In genomic region chr7:148964510-148965267, GRCh38 we compare ENCODE assay signal across 1 cellular context.
TF ChIP-seq lines count a peak whose summit lies in the region.

No MANE protein-coding gene starts in this region.

TF ChIP-seq in HepG2, 621 proteins besides CTCF, POLR2A, EP300 and RAD21 (continued from another document):
- no peak for TF ChIP-seq HIC2 (CRISPR knock-in tag; IDR thresholded peaks at IDR 0.05; ENCODE audit: low read depth)
- no peak for TF ChIP-seq SETDB1 (CRISPR knock-in tag; IDR thresholded peaks at IDR 0.05; ENCODE audit: borderline replicate concordance)
- no peak for TF ChIP-seq ATM (IDR thresholded peaks at IDR 0.05; ENCODE audit: borderline replicate concordance)
- no peak for TF ChIP-seq ZFP36L2 (CRISPR knock-in tag; IDR thresholded peaks at IDR 0.05)
- no peak for TF ChIP-seq ZNF597 (CRISPR knock-in tag; IDR thresholded peaks at IDR 0.05)
- TF ChIP-seq CBX5 (CRISPR knock-in tag; IDR thresholded peaks at IDR 0.05; ENCODE audit: borderline replicate concordance), result no peak
- no peak for TF ChIP-seq ZNF484 (CRISPR knock-in tag; IDR thresholded peaks at IDR 0.05; ENCODE audit: borderline replicate concordance, low read depth)
- no peak for TF ChIP-seq HIVEP1 (CRISPR knock-in tag; IDR thresholded peaks at IDR 0.05)
- TF ChIP-seq ZNF367 (CRISPR knock-in tag; IDR thresholded peaks at IDR 0.05; ENCODE audit: borderline replicate concordance), result no peak
- 0 out of 2 replicates have a peak, but pooled peaks have one; percentile 20 for TF ChIP-seq PITX1 (CRISPR knock-in tag; IDR thresholded peaks at IDR 0.05)
- no peak for TF ChIP-seq NR2C2 (CRISPR knock-in tag; IDR thresholded peaks at IDR 0.05; ENCODE audit: borderline replicate concordance)
- TF ChIP-seq ZBTB37 (CRISPR knock-in tag; IDR thresholded peaks at IDR 0.05), result no peak
- no peak for TF ChIP-seq KDM5B (CRISPR knock-in tag; IDR thresholded peaks at IDR 0.05; ENCODE audit: borderline replicate concordance)
- TF ChIP-seq ZSCAN30 (CRISPR knock-in tag; IDR thresholded peaks at IDR 0.05), result no peak
- no peak for TF ChIP-seq ZSCAN22 (CRISPR knock-in tag; IDR thresholded peaks at IDR 0.05)
- peak in 1 of 2 experiments; percentile 38; a peak in 1 of 4 replicates for TF ChIP-seq HMGXB4 (CRISPR knock-in tag; IDR thresholded peaks at IDR 0.05; ENCODE audit: borderline replicate concordance in 1 of 2, low read depth in 1 of 2)
- no peak for TF ChIP-seq ZNF576 (CRISPR knock-in tag; IDR thresholded peaks at IDR 0.05)
- no peak for TF ChIP-seq SYNCRIP (IDR thresholded peaks at IDR 0.05; ENCODE audit: insufficient read depth, low read depth, low read length)
- 0 out of 2 replicates have a peak, but pooled peaks have one; percentile 35 for TF ChIP-seq PHF21A (CRISPR knock-in tag; IDR thresholded peaks at IDR 0.05)
- no peak for TF ChIP-seq NFATC3 (CRISPR knock-in tag; IDR thresholded peaks at IDR 0.05)
- no peak for TF ChIP-seq ZNF235 (CRISPR knock-in tag; IDR thresholded peaks at IDR 0.05; ENCODE audit: borderline replicate concordance)
- TF ChIP-seq SMAD9 (CRISPR knock-in tag; IDR thresholded peaks at IDR 0.05), result no peak
- no peak for TF ChIP-seq UBTF (CRISPR knock-in tag; IDR thresholded peaks at IDR 0.05)
- no peak for TF ChIP-seq ZNF33A (CRISPR knock-in tag; IDR thresholded peaks at IDR 0.05; ENCODE audit: borderline replicate concordance)
- no peak for TF ChIP-seq BORCS8-MEF2B (CRISPR knock-in tag; IDR thresholded peaks at IDR 0.05)
- no peak for TF ChIP-seq ZNF557 (CRISPR knock-in tag; IDR thresholded peaks at IDR 0.05)
- TF ChIP-seq ZNF34 (CRISPR knock-in tag; IDR thresholded peaks at IDR 0.05; ENCODE audit: borderline replicate concordance), result no peak
- TF ChIP-seq HMGXB3 (CRISPR knock-in tag; IDR thresholded peaks at IDR 0.05; ENCODE audit: borderline replicate concordance), result no peak
- TF ChIP-seq JDP2 (CRISPR knock-in tag; IDR thresholded peaks at IDR 0.05; ENCODE audit: borderline replicate concordance), result no peak
- TF ChIP-seq FOSL2 (CRISPR knock-in tag; IDR thresholded peaks at IDR 0.05), result no peak
- TF ChIP-seq ADNP (CRISPR knock-in tag; IDR thresholded peaks at IDR 0.05), result peak; percentile 60; the same call in 1 of the 2 replicates
TF ChIP-seq in HepG2: peak in this region for 12.
